Comparison of ENCODE assay signal across 1 cellular context in genomic region chr1:182586380-182586779, GRCh38.
A peak's percentile ranks its signal among the peaks of the same experiment; 100 is the strongest.
TF ChIP-seq lines count a peak whose summit lies in the region.

No MANE protein-coding gene starts in this region.

TF ChIP-seq in K562, 482 proteins besides CTCF, POLR2A, EP300 and RAD21 (continues in another document):
- TF ChIP-seq TBL1XR1 (IDR thresholded peaks at IDR 0.05; ENCODE audit: low read length in 2 of 2) = no peak; a peak in 1 of 4 replicates
- peak; percentile 68; the same call in 1 of the 2 replicates for TF ChIP-seq NFE2L1 (tag; IDR thresholded peaks at IDR 0.05; ENCODE audit: borderline replicate concordance, low read depth)
- no peak for TF ChIP-seq ZNF512 (tag; IDR thresholded peaks at IDR 0.05)
- peak; percentile 19; the same call in 1 of the 2 replicates for TF ChIP-seq ZNF175 (CRISPR knock-in tag; IDR thresholded peaks at IDR 0.05; ENCODE audit: low read depth)
- TF ChIP-seq MGA (IDR thresholded peaks at IDR 0.05) = peak; percentile 65; the same call in 1 of the 2 replicates
- no peak for TF ChIP-seq POLR2AphosphoS2 (IDR thresholded peaks at IDR 0.05; ENCODE audit: low read length)
- TF ChIP-seq MYNN (IDR thresholded peaks at IDR 0.05) = 0 out of 2 replicates have a peak, but pooled peaks have one; percentile 12
- TF ChIP-seq MYNN (CRISPR knock-in tag; IDR thresholded peaks at IDR 0.05) = no peak
- TF ChIP-seq NR2C2 (CRISPR knock-in tag; IDR thresholded peaks at IDR 0.05) = no peak
- peak; percentile 84 for TF ChIP-seq NR2C2 (tag; IDR thresholded peaks at IDR 0.05)
- TF ChIP-seq JUND (IDR thresholded peaks at IDR 0.05; ENCODE audit: borderline replicate concordance, low read depth, low read length) = peak; percentile 60
- TF ChIP-seq JUND (tag; IDR thresholded peaks at IDR 0.05; ENCODE audit: borderline replicate concordance, low read depth, low read length) = no peak; the same call in 2 of the 3 replicates
- peak; percentile 41; the same call in 1 of the 2 replicates for TF ChIP-seq SMARCA4 (IDR thresholded peaks at IDR 0.05)
- TF ChIP-seq JUNB (CRISPR knock-in tag; conservative IDR thresholded peaks at IDR 0.05) = no peak
- TF ChIP-seq HDAC1 (IDR thresholded peaks at IDR 0.05) = 0 out of 4 replicates have a peak, but pooled peaks of 1 of the 2 experiments have one; percentile 10
- TF ChIP-seq CTBP1 (IDR thresholded peaks at IDR 0.05; ENCODE audit: borderline replicate concordance) = peak; percentile 80; the same call in 1 of the 2 replicates
- TF ChIP-seq HMGXB4 (CRISPR knock-in tag; IDR thresholded peaks at IDR 0.05) = no peak
- TF ChIP-seq GABPB2 (CRISPR knock-in tag; conservative IDR thresholded peaks at IDR 0.05) = no peak
- TF ChIP-seq NCOA2 (IDR thresholded peaks at IDR 0.05; ENCODE audit: partially characterized antibody in 2 of 2) = no peak
- peak; percentile 94 for TF ChIP-seq MAFG (tag; conservative IDR thresholded peaks at IDR 0.05)
- peak; percentile 83; the same call in 1 of the 2 replicates for TF ChIP-seq SPI1 (IDR thresholded peaks at IDR 0.05; ENCODE audit: borderline replicate concordance, low read depth, low read length)
- TF ChIP-seq NR2C1 (IDR thresholded peaks at IDR 0.05) = 0 out of 2 replicates have a peak, but pooled peaks have one; percentile 25
- no peak for TF ChIP-seq NR2C1 (tag; IDR thresholded peaks at IDR 0.05)
- TF ChIP-seq TOE1 (IDR thresholded peaks at IDR 0.05; ENCODE audit: borderline replicate concordance) = no peak
- TF ChIP-seq TOE1 (CRISPR knock-in tag; IDR thresholded peaks at IDR 0.05; ENCODE audit: borderline replicate concordance, low read depth) = no peak
- no peak for TF ChIP-seq CBFB (CRISPR knock-in tag; IDR thresholded peaks at IDR 0.05)
- TF ChIP-seq SAFB (IDR thresholded peaks at IDR 0.05; ENCODE audit: borderline replicate concordance, low read depth, low read length) = no peak
- TF ChIP-seq ZBTB7A (IDR thresholded peaks at IDR 0.05; ENCODE audit: borderline replicate concordance, control insufficient read depth, low read depth, low read length) = peak; percentile 44; the same call in 1 of the 2 replicates
- TF ChIP-seq FOSL1 (tag; conservative IDR thresholded peaks at IDR 0.05) = 0 out of 2 replicates have a peak, but pooled peaks have one; percentile 19
- TF ChIP-seq ZNF134 (CRISPR knock-in tag; conservative IDR thresholded peaks at IDR 0.05) = 0 out of 2 replicates have a peak, but pooled peaks have one; percentile 29
- TF ChIP-seq FUS (optimal IDR thresholded peaks at IDR 0.05; ENCODE audit: low read depth, low read length) = no peak
- peak; percentile 97 for TF ChIP-seq NFE2 (IDR thresholded peaks at IDR 0.05; ENCODE audit: low read depth)
- no peak for TF ChIP-seq ATF6 (CRISPR knock-in tag; IDR thresholded peaks at IDR 0.05)
- TF ChIP-seq FOXK1 (CRISPR knock-in tag; IDR thresholded peaks at IDR 0.05; ENCODE audit: borderline replicate concordance) = no peak
- no peak for TF ChIP-seq HDAC8 (tag; IDR thresholded peaks at IDR 0.05)
- 0 out of 2 replicates have a peak, but pooled peaks have one; percentile 50 for TF ChIP-seq SMARCC2 (IDR thresholded peaks at IDR 0.05; ENCODE audit: low read depth)
- TF ChIP-seq MAFK (IDR thresholded peaks at IDR 0.05; ENCODE audit: low read length) = peak; percentile 80
- peak; percentile 47 for TF ChIP-seq RBM39 (optimal IDR thresholded peaks at IDR 0.05; ENCODE audit: low read depth, low read length)
- TF ChIP-seq MYC (IDR thresholded peaks at IDR 0.05; ENCODE audit: low read depth, low read length) = peak; percentile 43
- no peak for TF ChIP-seq MYC (CRISPR knock-in tag; IDR thresholded peaks at IDR 0.05; ENCODE audit: borderline replicate concordance, low read depth)
- 0 out of 2 replicates have a peak, but pooled peaks have one; percentile 15 for TF ChIP-seq SMAD4 (CRISPR knock-in tag; conservative IDR thresholded peaks at IDR 0.05)
- no peak for TF ChIP-seq RBM34 (IDR thresholded peaks at IDR 0.05; ENCODE audit: borderline replicate concordance, insufficient read depth, low read length)
- peak; percentile 84 for TF ChIP-seq MAFF (IDR thresholded peaks at IDR 0.05; ENCODE audit: low read length)
- no peak for TF ChIP-seq DACH1 (IDR thresholded peaks at IDR 0.05; ENCODE audit: partially characterized antibody)
- no peak for TF ChIP-seq HINFP (tag; conservative IDR thresholded peaks at IDR 0.05; ENCODE audit: low read depth)
- 0 out of 2 replicates have a peak, but pooled peaks have one; percentile 66 for TF ChIP-seq ETV5 (CRISPR knock-in tag; IDR thresholded peaks at IDR 0.05; ENCODE audit: low read depth)
- no peak for TF ChIP-seq ZKSCAN1 (IDR thresholded peaks at IDR 0.05; ENCODE audit: low read depth, low read length)
- no peak for TF ChIP-seq ZNF347 (CRISPR knock-in tag; IDR thresholded peaks at IDR 0.05; ENCODE audit: low read depth)
- TF ChIP-seq ETV6 (IDR thresholded peaks at IDR 0.05; ENCODE audit: borderline replicate concordance in 1 of 2, low read depth in 2 of 2, low read length in 1 of 2) = peak; percentile 41 to 73; a peak in 3 of 4 replicates
- TF ChIP-seq ETV6 (CRISPR knock-in tag; IDR thresholded peaks at IDR 0.05; ENCODE audit: borderline replicate concordance) = no peak
